Comparison of ENCODE assay signal across 8 cellular contexts in the genomic region with DNA sequence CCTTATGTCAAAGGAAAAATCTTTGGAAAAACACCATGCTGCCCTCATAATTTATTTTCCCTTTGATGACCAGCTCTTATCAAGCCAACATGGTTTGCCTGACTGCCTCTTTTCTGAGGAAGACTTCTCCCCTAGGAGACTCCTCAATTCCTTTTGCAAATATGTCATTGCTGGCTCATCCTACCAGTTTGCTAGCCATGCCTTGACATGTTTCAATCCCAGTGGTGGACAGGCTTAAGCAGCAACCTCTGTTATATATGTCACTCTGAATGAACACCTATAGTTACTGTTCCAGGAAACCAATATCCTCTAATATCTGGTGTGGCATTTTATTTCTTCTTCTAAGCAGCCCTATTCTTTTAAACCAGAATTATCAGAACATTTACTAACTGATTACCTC.
"Had no signal": no experiment of that assay in that cellular context is flagged by ENCODE, and none has a peak within 500 bp of the region (broad histone marks: within the 10 kb centered on the region; RNA-seq: fewer than 3 reads in every experiment).

No MANE protein-coding gene starts in this region.

- H3K4me1 ChIP-seq: HAP-1 had no signal

- H3K27me3 Mint-ChIP-seq: IgD-negative memory B cell had no signal

- H3K36me3 ChIP-seq: HAP-1 had no signal

- H3K27ac Mint-ChIP-seq: HFFc6, IgD-negative memory B cell had no signal

- H3K4me3 ChIP-seq: HAP-1 had no signal

- H3K36me3 Mint-ChIP-seq: IgD-negative memory B cell had no signal

- H3K4me1 Mint-ChIP-seq: IgD-negative memory B cell had no signal

- H3K4me3 Mint-ChIP-seq: HFFc6, IgD-negative memory B cell had no signal

- DNase-seq: GOT3, H7, HFFc6 had no signal

- H3K27ac ChIP-seq: HL-60 had no signal

- ATAC-seq: HCT116, HepG2 had no signal
